Comparison of ENCODE assay signal across 8 cellular contexts in genomic region chr19:41746593-41747227, GRCh38. TPM values are rescaled to one million over a fixed set of nuclear protein-coding genes. Genes with fewer than 3 reads are reported as not detected.
DNase-seq lines count a peak whose midpoint lies in the region; ATAC-seq and TF ChIP-seq lines count a peak whose summit lies in the region.

No MANE protein-coding gene starts in this region.

- ATAC-seq in upper lobe of right lung (peak; percentile 86), GM21529 (IDR thresholded peaks at IDR 0.05; ENCODE audit: unreplicated experiment) (no peak)

- no peaks in the 10 kb centered on the region for H3K9me3 ChIP-seq in upper lobe of right lung

- peak; percentile 65 for TF ChIP-seq CTCF in GM12874 (IDR thresholded peaks at IDR 0.05; ENCODE audit: insufficient read depth, low read depth, low read length)
- TF ChIP-seq CTCF in choroid plexus epithelial cell (conservative IDR thresholded peaks at IDR 0.05; ENCODE audit: low read depth, low read length) = peak; percentile 74
- peak; percentile 53 for TF ChIP-seq CTCF in upper lobe of right lung (IDR thresholded peaks at IDR 0.05)

- H3K36me3 ChIP-seq in upper lobe of right lung = no peaks in the 10 kb centered on the region

- no peak overlapping the region for H3K4me3 ChIP-seq in choroid plexus epithelial cell (ENCODE audit: low read depth, low read length)
- H3K4me3 ChIP-seq in upper lobe of right lung = no peak overlapping the region

- H3K27ac ChIP-seq in upper lobe of right lung = no peak overlapping the region

- no peaks in the 10 kb centered on the region for H3K4me1 ChIP-seq in upper lobe of right lung

- H3K27me3 ChIP-seq in upper lobe of right lung = peaks cover 4% of the 10 kb centered on the region

- intact Hi-C loops in upper lobe of right lung (cut with DNase I) = no loop called here

- DNase-seq in A172 (ENCODE audit: low spot score) (peak; percentile 64), NCI-H2171 treated with DMSO at 0.1 percent for 48 hours (lab: John Stamatoyannopoulos, UW) (peak; percentile 9), choroid plexus epithelial cell (ENCODE audit: low read depth) (peak; percentile 72), mucosa of gallbladder (ENCODE audit: low spot score) (peak; percentile 44), upper lobe of right lung (no peak)
- peak in 3 of 4 experiments; percentile 10 to 23 (median 11) for DNase-seq in activated CD4-positive, CD25-positive, alpha-beta regulatory T cell (lab: John Stamatoyannopoulos, UW)

RNA-seq across cellular contexts. Expression of gene CEACAM6, which starts 8.6 kb away (rescaled TPM):
- not detected in 2 replicates for total RNA-seq in A172 (2014; rRNA removed; shearing (Covaris generic))
- total RNA-seq in mucosa of gallbladder (61.6 TPM), upper lobe of right lung (732 TPM)

RNA-seq across cellular contexts. Expression of gene CEACAM5, which starts 38.3 kb away (rescaled TPM):
- total RNA-seq in A172 (2014; rRNA removed; shearing (Covaris generic)) = not detected in 2 replicates
- total RNA-seq in mucosa of gallbladder (1.2 TPM), upper lobe of right lung (35.0 TPM)

RNA-seq across cellular contexts. Expression of gene CEACAM3, which starts 49.7 kb away (rescaled TPM):
- total RNA-seq in A172 (2014; rRNA removed; shearing (Covaris generic)) = not detected in 2 replicates
- total RNA-seq in mucosa of gallbladder (0.78 TPM), upper lobe of right lung (1.2 TPM)

RNA-seq across cellular contexts. Expression of gene CEACAM7, which starts 58.6 kb away (rescaled TPM):
- total RNA-seq in A172 (2014; rRNA removed; shearing (Covaris generic)) = not detected in 2 replicates
- total RNA-seq in mucosa of gallbladder (2.6 TPM), upper lobe of right lung (not detected)

Comparison
In these comparisons a context has a peak if more than half of its experiments do, and no peak if none do; other contexts are left out.
1. RNA of gene CEACAM6, which starts 8.6 kb away (total RNA-seq): 732 TPM in upper lobe of right lung (single experiment) and 61.6 TPM in mucosa of gallbladder (single experiment); not detected in A172; every median in the first group is over 10 times any median in the second.
2. RNA of gene CEACAM5, which starts 38.3 kb away (total RNA-seq): 35.0 TPM in upper lobe of right lung (single experiment); 1.2 TPM in mucosa of gallbladder (single experiment) and not detected in A172; every median in the first group is over 10 times any median in the second.
3. Peak in every context shown above with its lines, with median percentiles within 50 percentile points of each other: CTCF ChIP-seq.